ENCODE assay signal across 8 cellular contexts in the genomic region with DNA sequence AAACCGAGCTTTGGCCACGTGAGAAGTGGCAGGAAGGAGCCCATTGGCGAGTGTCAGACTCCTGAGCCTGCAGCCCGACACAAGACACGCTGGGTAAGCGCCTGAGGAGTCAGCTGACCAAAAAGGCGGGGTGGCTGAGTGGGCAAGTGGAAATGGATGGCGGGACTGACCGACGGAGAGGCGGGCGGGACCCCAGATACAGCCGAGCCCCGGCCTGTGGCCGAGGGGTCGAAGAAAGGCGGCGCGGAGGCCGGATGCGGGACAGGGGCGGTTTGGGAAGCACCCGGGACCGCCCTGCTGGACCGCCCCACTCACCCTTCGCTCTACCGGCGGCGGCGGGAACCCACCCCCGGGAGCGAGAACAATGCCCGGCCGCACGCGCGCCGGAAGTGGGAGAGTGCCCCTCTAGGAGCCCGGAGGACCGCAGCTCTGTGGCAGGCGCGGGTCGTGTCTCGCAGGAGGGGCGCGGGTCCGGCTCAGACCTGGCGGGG. TPM values are rescaled to one million over a fixed set of nuclear protein-coding genes. Genes with fewer than 3 reads are reported as not detected.
DNase-seq lines count a peak whose midpoint lies in the region; ATAC-seq and TF ChIP-seq lines count a peak whose summit lies in the region.

No MANE protein-coding gene starts in this region.

- H3K27ac Mint-ChIP-seq in osteocyte (ENCODE audit: unreplicated experiment) = no peak overlapping the region

- ATAC-seq in GM19324 (IDR thresholded peaks at IDR 0.05; ENCODE audit: low FRiP score, unreplicated experiment) = peak; percentile 75

- peaks cover 35% of the 10 kb centered on the region for H3K36me3 Mint-ChIP-seq in osteocyte (ENCODE audit: unreplicated experiment)

- H3K4me1 Mint-ChIP-seq in osteocyte (ENCODE audit: unreplicated experiment) = no peaks in the 10 kb centered on the region

- H3K27me3 Mint-ChIP-seq in osteocyte (ENCODE audit: unreplicated experiment) = no peaks in the 10 kb centered on the region

- H3K9me3 Mint-ChIP-seq in osteocyte (ENCODE audit: unreplicated experiment) = peaks cover 22% of the 10 kb centered on the region

- TF ChIP-seq CTCF in osteocyte (IDR thresholded peaks at IDR 0.05) = no peak

- H3K4me3 Mint-ChIP-seq in osteocyte (ENCODE audit: unreplicated experiment) = no peak overlapping the region

- DNase-seq in NCI-H128 (lab: John Stamatoyannopoulos, UW; ENCODE audit: unreplicated experiment) (peak; percentile 86), middle frontal gyrus (ENCODE audit: extremely low spot score, low spot score) (peak; percentile 64), 8988T (no peak), osteocyte (ENCODE audit: extremely low spot score, unreplicated experiment) (no peak)
- peak; percentile 40 to 57 for DNase-seq in activated CD8-positive, alpha-beta memory T cell treated with anti-CD3 and anti-CD28 coated beads for 1 hour (ENCODE audit: extremely low read depth in 1 of 2, low read depth in 1 of 2)
- peak; percentile 67 for DNase-seq in effector CD8-positive, alpha-beta T cell (lab: John Stamatoyannopoulos, UW)
- DNase-seq in stimulated activated CD8-positive, alpha-beta memory T cell treated with anti-CD3 and anti-CD28 coated beads, Interleukin-4, amount 100 ng/mL, for 48 hours = peak; percentile 80

RNA-seq across cellular contexts. Expression of a gene that starts 22.8 kb away (rescaled TPM):
- 12.8 and 15.0 TPM in 2 replicates for total RNA-seq in osteocyte

RNA-seq across cellular contexts. Expression of a gene that starts 26.4 kb away (rescaled TPM):
- total RNA-seq in osteocyte = 23.9 and 24.5 TPM in 2 replicates

Comparison
In these comparisons a context has a peak if more than half of its experiments do, and no peak if none do; other contexts are left out.
1. DNase-seq: peak in NCI-H128 (single experiment), activated CD8-positive, alpha-beta memory T cell treated with anti-CD3 and anti-CD28 coated beads for 1 hour (2 of 2), effector CD8-positive, alpha-beta T cell (single experiment), middle frontal gyrus (single experiment) and stimulated activated CD8-positive, alpha-beta memory T cell treated with anti-CD3 and anti-CD28 coated beads, Interleukin-4, amount 100 ng/mL, for 48 hours (single experiment); none in 8988T (single experiment) and osteocyte (single experiment).